In the genomic region with DNA sequence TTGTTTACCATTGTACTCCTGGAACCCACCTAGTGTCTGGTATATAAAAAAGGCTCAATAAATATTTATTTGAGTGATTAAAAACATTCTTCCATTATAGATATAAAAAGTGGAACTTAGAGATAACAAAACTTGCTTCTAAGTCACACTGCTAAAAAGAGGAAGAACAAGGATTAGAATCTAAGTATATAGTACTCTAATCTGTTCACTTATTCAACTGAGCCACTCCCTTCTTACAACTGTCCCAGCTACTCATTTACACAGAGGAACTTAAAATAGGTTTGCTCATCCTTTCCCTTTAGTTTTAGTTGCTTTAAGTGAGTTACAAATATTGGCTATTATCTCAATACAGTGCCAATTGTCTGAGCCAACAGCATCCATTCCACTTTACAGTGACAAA, we compare ENCODE assay signal across 1 cellular context.
TF ChIP-seq lines count a peak whose summit lies in the region.

No MANE protein-coding gene starts in this region.

TF ChIP-seq in H1, 55 proteins besides CTCF, POLR2A, EP300 and RAD21:
- TF ChIP-seq TEAD4 (IDR thresholded peaks at IDR 0.05; ENCODE audit: low read depth, low read length) (no peak), CBX5 (IDR thresholded peaks at IDR 0.05; ENCODE audit: low read depth, low read length) (no peak), BRCA1 (IDR thresholded peaks at IDR 0.05; ENCODE audit: low read depth, low read length) (no peak)
TF ChIP-seq in H1: peak in this region for 0.
